ENCODE assay signal across 8 cellular contexts in the genomic region with DNA sequence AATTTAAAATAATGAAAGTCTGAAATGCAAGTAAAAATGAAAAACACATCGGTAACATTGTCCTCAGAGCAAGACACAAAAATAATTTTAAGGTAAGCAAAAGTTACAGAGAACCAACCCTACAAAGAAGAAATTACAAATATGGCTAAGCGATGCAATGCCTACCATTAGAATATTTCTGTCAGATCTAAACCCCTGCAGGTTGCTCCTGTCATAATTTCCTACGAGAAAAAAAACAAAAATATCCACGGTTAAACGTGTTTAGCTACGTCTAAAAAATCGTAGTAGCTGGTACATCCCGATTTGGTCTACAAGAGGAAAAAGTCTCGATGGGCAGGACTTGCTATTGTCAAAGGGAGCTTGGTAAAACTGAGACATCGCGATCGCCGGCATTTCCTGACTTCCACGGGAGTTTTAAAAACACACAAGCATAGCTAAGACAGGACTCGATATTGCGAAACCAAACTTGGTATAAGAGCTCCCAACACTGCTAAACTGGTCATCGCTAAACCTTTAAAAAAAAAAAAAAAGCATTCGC. TPM values are rescaled to one million over a fixed set of nuclear protein-coding genes. Genes with fewer than 3 reads are reported as not detected.
DNase-seq lines count a peak whose midpoint lies in the region; ATAC-seq and TF ChIP-seq lines count a peak whose summit lies in the region.

No MANE protein-coding gene starts in this region.

- H3K4me3 ChIP-seq in Panc1 (ENCODE audit: low read depth in 2 of 2, low read length in 2 of 2): peak overlapping the region; percentile 58 to 77
- peak overlapping the region; percentile 77 for H3K4me3 ChIP-seq in brain microvascular endothelial cell (ENCODE audit: low read depth, low read length)
- H3K4me3 ChIP-seq in kidney epithelial cell (ENCODE audit: low read depth, low read length): peak overlapping the region; percentile 54
- peak overlapping the region; percentile 70 for H3K4me3 ChIP-seq in suprapubic skin

- no peaks in the 10 kb centered on the region for H3K9me3 ChIP-seq in Panc1 (ENCODE audit: control insufficient read depth, insufficient read depth, low read depth, low read length)
- no peaks in the 10 kb centered on the region for H3K9me3 ChIP-seq in suprapubic skin

- in situ Hi-C loops in Panc1 (cut with HindIII; ENCODE audit: low pct_unique_long_range_greater_than_20kb, low sequenced_read_pairs): no loop called here
- in situ Hi-C loops in brain microvascular endothelial cell (cut with HindIII; ENCODE audit: low pct_ligation_motif_present, low sequenced_read_pairs): no loop called here
- in situ Hi-C loops in GM13976 (cut with MboI; ENCODE audit: low sequenced_read_pairs, unreplicated experiment): no loop called here

- H3K27ac ChIP-seq in Panc1 (ENCODE audit: low read length) (peak overlapping the region; percentile 99), brain microvascular endothelial cell (peak overlapping the region; percentile 95), suprapubic skin (peak overlapping the region; percentile 96)

- H3K27me3 ChIP-seq in Panc1 (ENCODE audit: control insufficient read depth, insufficient read depth, low read length): no peaks in the 10 kb centered on the region
- no peaks in the 10 kb centered on the region for H3K27me3 ChIP-seq in brain microvascular endothelial cell (replicated peaks)
- H3K27me3 ChIP-seq in kidney epithelial cell (ENCODE audit: control insufficient read depth, insufficient read depth, low read length): no peaks in the 10 kb centered on the region
- H3K27me3 ChIP-seq in suprapubic skin: peaks cover 72% of the 10 kb centered on the region

- no peak for TF ChIP-seq EP300 in suprapubic skin (IDR thresholded peaks at IDR 0.05)

- peaks cover 15% of the 10 kb centered on the region for H3K4me1 ChIP-seq in Panc1 (ENCODE audit: control insufficient read depth, insufficient read depth, low read length)
- peaks cover 48% of the 10 kb centered on the region for H3K4me1 ChIP-seq in suprapubic skin

- intact Hi-C loops in Panc1 (cut with micrococcal nuclease; ENCODE audit: unreplicated experiment): loop anchor here (10.0 kb wide), 1 partner anchor 126 kb away; no protein-coding TSS in a partner anchor

- CTCF ChIA-PET in Panc1 (lab: Charles Lee): interaction anchor here (0.6 to 2.4 kb wide), 7 partner anchors 23 to 133 kb away, joined by 3 to 15 read pairs (median 8); no protein-coding TSS in a partner anchor

- TF ChIP-seq POLR2A in suprapubic skin (IDR thresholded peaks at IDR 0.05): no peak

- POLR2A ChIA-PET in Panc1 (lab: Charles Lee): interaction anchor here (0.7 to 2.4 kb wide), 6 partner anchors 20 to 1172 kb away, joined by 4 to 18 read pairs (median 9); no protein-coding TSS in a partner anchor

- ATAC-seq in Panc1: no peak

- 5% methylated on average over 18 of the region's 18 CpGs for WGBS in suprapubic skin

- TSS peak; percentile 19 for BruUV-seq in Panc1 (replicated peaks; lab: Mats Ljungman, UMichigan)

- no peak for TF ChIP-seq CTCF in Panc1 (IDR thresholded peaks at IDR 0.05)
- TF ChIP-seq CTCF in brain microvascular endothelial cell (IDR thresholded peaks at IDR 0.05; ENCODE audit: low read depth, low read length, missing control alignments): no peak
- TF ChIP-seq CTCF in kidney epithelial cell (IDR thresholded peaks at IDR 0.05; ENCODE audit: insufficient read depth, low read length, poor library complexity, severe bottlenecking): no peak
- no peak for TF ChIP-seq CTCF in suprapubic skin (IDR thresholded peaks at IDR 0.05)
- no peak for TF ChIP-seq CTCF in GM13976 (IDR thresholded peaks at IDR 0.05; ENCODE audit: borderline replicate concordance, control extremely low read depth, extremely low read depth, insufficient read depth, missing control alignments)

- DNase-seq in NCI-H1417 (lab: John Stamatoyannopoulos, UW) (peak; percentile 78 to 86 (median 80)), NCI-H1417 treated with DMSO at 0.1 percent for 48 hours (lab: John Stamatoyannopoulos, UW) (no peak), Panc1 (ENCODE audit: low read depth, low spot score) (no peak), brain microvascular endothelial cell (no peak), kidney epithelial cell (ENCODE audit: low read depth) (no peak), suprapubic skin (ENCODE audit: low spot score in 2 of 2) (no peak), T-helper 9 cell (no peak), GM13976 (ENCODE audit: low spot score) (no peak)

- H3K36me3 ChIP-seq in Panc1 (ENCODE audit: control insufficient read depth, insufficient read depth, low read length): 0 out of 2 replicates have a peak, but pooled peaks cover 2% of the 10 kb centered on the region
- no peaks in the 10 kb centered on the region for H3K36me3 ChIP-seq in brain microvascular endothelial cell (replicated peaks)
- H3K36me3 ChIP-seq in kidney epithelial cell (ENCODE audit: control insufficient read depth, insufficient read depth, low read length): no peaks in the 10 kb centered on the region
- no peaks in the 10 kb centered on the region for H3K36me3 ChIP-seq in suprapubic skin

RNA-seq across cellular contexts. Expression of a gene that starts 1.1 kb away (rescaled TPM):
- total RNA-seq in Panc1 (2021; ENCODE audit: unreplicated experiment) (6.2 TPM), kidney epithelial cell (0.34 and 0.79 TPM in 2 replicates), suprapubic skin (1 to 10 TPM in 1 of 4 donors, under 1 TPM in 2, not detected in 1; 0.39 to 3.1 (median 0.89) TPM)
- polyA plus RNA-seq in Panc1 (2012; ENCODE audit: insufficient read length): 4.0 TPM

Comparison
In these comparisons a context has a peak if more than half of its experiments do, and no peak if none do; other contexts are left out.
1. DNase-seq: peak in NCI-H1417 (3 of 3); none in NCI-H1417 treated with DMSO at 0.1 percent for 48 hours (single experiment), Panc1 (single experiment), brain microvascular endothelial cell (single experiment), kidney epithelial cell (single experiment), suprapubic skin (0 of 2), T-helper 9 cell (single experiment) and GM13976 (single experiment).
2. Peak in every context shown above with its lines, with median percentiles within 50 percentile points of each other: H3K27ac ChIP-seq and H3K4me3 ChIP-seq.